In the genomic region with DNA sequence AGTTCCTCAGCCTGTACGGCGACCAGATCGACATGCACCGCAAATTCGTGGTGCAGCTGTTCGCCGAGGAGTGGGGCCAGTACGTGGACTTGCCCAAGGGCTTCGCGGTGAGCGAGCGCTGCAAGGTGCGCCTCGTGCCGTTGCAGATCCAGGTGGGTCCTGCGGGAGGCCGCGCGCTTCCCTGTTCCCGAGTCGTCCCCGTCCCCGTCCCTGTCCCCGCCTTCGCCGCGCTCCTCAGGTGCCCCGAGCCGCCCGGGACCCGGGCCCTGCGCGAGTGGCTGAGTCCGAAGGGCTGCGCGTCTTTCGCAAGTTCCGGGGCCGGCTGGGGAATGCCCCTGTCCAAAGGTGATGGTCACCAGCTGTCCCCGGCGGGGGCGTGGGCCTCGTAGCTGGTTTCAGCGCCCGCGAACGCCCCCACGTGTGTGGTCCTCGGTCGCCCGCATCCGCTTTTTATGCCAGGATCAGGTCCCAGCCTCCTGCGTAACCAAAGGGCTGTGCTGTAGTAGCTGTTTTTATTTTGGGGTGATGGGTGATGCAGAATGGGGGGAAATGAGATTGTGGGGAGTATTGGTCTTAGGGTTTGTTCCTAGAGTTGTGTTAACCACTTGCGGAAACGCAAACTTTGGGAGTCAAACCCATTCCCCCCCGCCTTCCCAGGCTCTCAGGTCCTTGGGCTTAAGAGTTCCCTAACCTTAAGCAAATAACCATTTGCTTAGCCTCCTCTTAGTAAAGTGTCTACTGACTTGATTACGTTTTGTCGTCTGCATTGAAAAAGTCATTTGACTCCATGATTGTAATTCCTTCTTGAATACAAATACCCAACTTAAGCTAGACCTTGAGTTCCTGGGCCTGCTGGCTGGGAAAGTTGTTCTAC, we compare ENCODE assay signal across 8 cellular contexts. TPM values are rescaled to one million over a fixed set of nuclear protein-coding genes. Genes with fewer than 3 reads are reported as not detected.
DNase-seq lines count a peak whose midpoint lies in the region; ATAC-seq and TF ChIP-seq lines count a peak whose summit lies in the region.

No MANE protein-coding gene starts in this region.

- no peaks in the 10 kb centered on the region for H3K9me3 Mint-ChIP-seq in activated naive CD4-positive, alpha-beta T cell treated with anti-CD3 and anti-CD28 coated beads, Interleukin-2, amount 10 ng/mL, durations not matched to agents 7 days and 5 days

- H3K9me3 ChIP-seq in PC-9 (ENCODE audit: insufficient read depth, low read depth) (no peaks in the 10 kb centered on the region), ovary (no peaks in the 10 kb centered on the region)

- peak; percentile 39 to 54 for DNase-seq in PC-9
- DNase-seq in activated naive CD4-positive, alpha-beta T cell treated with anti-CD3 and anti-CD28 coated beads, Interleukin-2, amount 10 ng/mL, durations not matched to agents 7 days and 5 days = peak; percentile 69
- peak; percentile 86 for DNase-seq in Right ventricle myocardium superior
- DNase-seq in ovary = peak; percentile 73 to 79 (median 76)
- DNase-seq in ureter (ENCODE audit: low spot score) = peak; percentile 76

- H3K27me3 Mint-ChIP-seq in activated naive CD4-positive, alpha-beta T cell treated with anti-CD3 and anti-CD28 coated beads, Interleukin-2, amount 10 ng/mL, durations not matched to agents 7 days and 5 days = peaks cover 10% of the 10 kb centered on the region

- H2AFZ ChIP-seq in PC-9 = peak overlapping the region; percentile 98

- CTCF ChIA-PET in PC-9 (lab: Charles Lee) = no interaction called here
- CTCF ChIA-PET in activated naive CD4-positive, alpha-beta T cell treated with anti-CD3 and anti-CD28 coated beads, Interleukin-2, amount 10 ng/mL, durations not matched to agents 7 days and 5 days (lab: Charles Lee) = interaction anchor here (0.7 to 2.1 kb wide), 8 partner anchors 8 to 189 kb away, joined by 3 to 11 read pairs (median 4); no protein-coding TSS in a partner anchor

- no peaks in the 10 kb centered on the region for H3K36me3 Mint-ChIP-seq in activated naive CD4-positive, alpha-beta T cell treated with anti-CD3 and anti-CD28 coated beads, Interleukin-2, amount 10 ng/mL, durations not matched to agents 7 days and 5 days

- H3K4me2 ChIP-seq in PC-9 = peak overlapping the region; percentile 88

- H3K79me2 ChIP-seq in PC-9 (ENCODE audit: low read depth) = peaks cover 26% of the 10 kb centered on the region

- H3K36me3 ChIP-seq in PC-9 (ENCODE audit: low read depth) (no peaks in the 10 kb centered on the region), ovary (no peaks in the 10 kb centered on the region)

- TF ChIP-seq POLR2A in GM19099 (IDR thresholded peaks at IDR 0.05; ENCODE audit: extremely low read depth, insufficient read length, low read depth) (peak; percentile 34), ovary (IDR thresholded peaks at IDR 0.05) (no peak)

- ATAC-seq in HG03280 (IDR thresholded peaks at IDR 0.05; ENCODE audit: unreplicated experiment) (peak; percentile 40), Right ventricle myocardium superior (ENCODE audit: poor library complexity) (peak; percentile 65)

- intact Hi-C loops in PC-9 (cut with micrococcal nuclease; ENCODE audit: unreplicated experiment) (no loop called here), Right ventricle myocardium superior (cut with DNase I) (no loop called here), ovary (cut with DNase I) (no loop called here)

- no peaks in the 10 kb centered on the region for H3K9me2 ChIP-seq in PC-9 (ENCODE audit: insufficient read depth)

- peak; percentile 13; the same call in 1 of the 2 replicates for TF ChIP-seq CTCF in C4-2B (conservative IDR thresholded peaks at IDR 0.05)
- TF ChIP-seq CTCF in PC-9 (conservative IDR thresholded peaks at IDR 0.05) = no peak
- TF ChIP-seq CTCF in ovary (IDR thresholded peaks at IDR 0.05) = no peak

- H3F3A ChIP-seq in PC-9 (ENCODE audit: insufficient read depth, low read depth) = no peaks in the 10 kb centered on the region

- H3K27ac ChIP-seq in C4-2B (peak overlapping the region; percentile 81), PC-9 (0 out of 2 replicates have a peak overlapping the region, but pooled peaks have one; percentile 13), ovary (peak overlapping the region; percentile 44 to 81)

- H4K20me1 ChIP-seq in PC-9 (ENCODE audit: insufficient read depth) = no peaks in the 10 kb centered on the region

- peaks cover 30% of the 10 kb centered on the region for H3K4me1 Mint-ChIP-seq in activated naive CD4-positive, alpha-beta T cell treated with anti-CD3 and anti-CD28 coated beads, Interleukin-2, amount 10 ng/mL, durations not matched to agents 7 days and 5 days

- H3K4me1 ChIP-seq in PC-9 (replicated peaks; ENCODE audit: insufficient read depth) = peaks cover 14% of the 10 kb centered on the region
- H3K4me1 ChIP-seq in ovary (ENCODE audit: insufficient read depth) = peaks cover 6% of the 10 kb centered on the region

- H3K27me3 ChIP-seq in PC-9 (ENCODE audit: insufficient read depth, low read depth) (no peaks in the 10 kb centered on the region), ovary (no peaks in the 10 kb centered on the region)

- peak overlapping the region; percentile 85 for H3K4me3 Mint-ChIP-seq in activated naive CD4-positive, alpha-beta T cell treated with anti-CD3 and anti-CD28 coated beads, Interleukin-2, amount 10 ng/mL, durations not matched to agents 7 days and 5 days

- peak overlapping the region; percentile 98 for H3K4me3 ChIP-seq in PC-9
- H3K4me3 ChIP-seq in ovary = peak overlapping the region; percentile 93

- BruUV-seq in PC-9 (replicated peaks; lab: Mats Ljungman, UMichigan) = TSS peak; percentile 38

- POLR2A ChIA-PET in PC-9 (lab: Charles Lee; ENCODE audit: unreplicated experiment) = no interaction called here

- peak overlapping the region; percentile 73 for H3K27ac Mint-ChIP-seq in activated naive CD4-positive, alpha-beta T cell treated with anti-CD3 and anti-CD28 coated beads, Interleukin-2, amount 10 ng/mL, durations not matched to agents 7 days and 5 days

- TF ChIP-seq EP300 in ovary (IDR thresholded peaks at IDR 0.05) = no peak

- WGBS in ovary, 3 donors = 0 to 1% (median 1%) methylated on average over 23 to 58 of the region's 58 CpGs

RNA-seq across cellular contexts. Expression of a gene that starts 0.6 kb away (rescaled TPM):
- total RNA-seq in PC-9 (2021) = 6.6 and 7.5 TPM in 2 replicates
- 113 TPM for total RNA-seq in Right ventricle myocardium superior
- 10 to 100 TPM; 19.1 to 98.0 (median 27.3) TPM for total RNA-seq in ovary
- 10 to 100 TPM; 24.2 to 53.2 TPM for polyA plus RNA-seq in ovary
- 21.1 TPM for total RNA-seq in ureter

Comparison
In these comparisons a context has a peak if more than half of its experiments do, and no peak if none do; other contexts are left out.
1. Peak in every context shown above with its lines: DNase-seq, ATAC-seq, H3K4me3 ChIP-seq and H3K27ac ChIP-seq.
2. H3K27ac ChIP-seq: peak in every context shown above with its lines; median percentile 81 in C4-2B; 62 in ovary; 13 in PC-9.